Comparison of ENCODE assay signal across 11 cellular contexts in the genomic region with DNA sequence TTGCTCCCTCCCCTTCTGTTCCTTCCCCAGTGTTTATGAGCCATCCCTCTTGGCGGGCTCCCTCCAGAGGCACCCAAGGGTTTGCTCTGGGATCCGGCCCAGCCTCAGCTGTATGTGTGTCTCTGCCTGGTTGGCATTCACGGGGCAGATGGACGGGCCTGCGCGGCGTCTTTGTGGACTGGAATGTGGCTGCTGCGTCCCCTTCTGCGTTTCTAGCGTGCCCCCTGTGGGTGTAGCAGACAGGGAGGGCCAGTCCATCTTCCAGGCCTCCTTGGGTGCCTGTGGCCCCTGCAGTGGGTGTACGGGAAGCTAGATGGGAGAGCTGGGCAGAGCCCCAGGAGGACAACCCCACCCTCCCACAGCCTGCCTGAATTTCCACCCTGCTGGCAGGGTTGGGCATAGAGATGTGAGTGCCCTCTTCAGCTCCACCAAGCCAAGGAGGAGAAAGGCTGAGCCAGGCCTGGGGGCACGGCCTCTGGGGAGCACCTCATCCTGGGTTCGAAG. TPM values are rescaled to one million over a fixed set of nuclear protein-coding genes. Genes with fewer than 3 reads are reported as not detected.
DNase-seq lines count a peak whose midpoint lies in the region; ATAC-seq lines count a peak whose summit lies in the region.
"Had no signal": no experiment of that assay in that cellular context is flagged by ENCODE, and none has a peak within 500 bp of the region (broad histone marks: within the 10 kb centered on the region; RNA-seq: fewer than 3 reads in every experiment).

No MANE protein-coding gene starts in this region.

- no peak for ATAC-seq in T-helper 17 cell
- peak; percentile 22 for ATAC-seq in esophagus mucosa
- ATAC-seq in naive thymus-derived CD4-positive, alpha-beta T cell: no peak
- ATAC-seq: stimulated activated naive CD8-positive, alpha-beta T cell treated with anti-CD3 and anti-CD28 coated beads, Interleukin-15, Interleukin-2, amounts not matched to agents 100 U/mL and 50 U/mL, for 24 hours had no signal

- H3K4me3 ChIP-seq in naive thymus-derived CD4-positive, alpha-beta T cell (ENCODE audit: low read length): no peak overlapping the region

- DNase-seq in T-helper 17 cell (no peak), superior temporal gyrus (ENCODE audit: extremely low spot score) (peak; percentile 66), HT-29 (ENCODE audit: low spot score) (no peak), UCSD-AML1 (lab: John Stamatoyannopoulos, UW; ENCODE audit: unreplicated experiment) (no peak)
- peak in 1 of 9 donors; percentile 7 for DNase-seq in naive thymus-derived CD4-positive, alpha-beta T cell
- DNase-seq in activated naive CD4-positive, alpha-beta T cell (lab: John Stamatoyannopoulos, UW): no peak
- DNase-seq: amniotic stem cell; Kasumi-1; stimulated activated CD4-positive, alpha-beta T cell treated with anti-CD3 and anti-CD28 coated beads, Interleukin-2, amount 100 ng/mL, for 24 hours; stimulated activated naive CD8-positive, alpha-beta T cell treated with anti-CD3 and anti-CD28 coated beads, Interleukin-15, Interleukin-2, amounts not matched to agents 100 U/mL and 50 U/mL, for 24 hours had no signal

- peaks cover 2% of the 10 kb centered on the region for H3K36me3 Mint-ChIP-seq in T-helper 17 cell (ENCODE audit: low read depth)
- no peaks in the 10 kb centered on the region for H3K36me3 Mint-ChIP-seq in naive thymus-derived CD4-positive, alpha-beta T cell

- peaks cover 46% of the 10 kb centered on the region for H3K27me3 Mint-ChIP-seq in T-helper 17 cell
- H3K27me3 Mint-ChIP-seq in naive thymus-derived CD4-positive, alpha-beta T cell: peaks cover 37 to 61% (median 42%) of the 10 kb centered on the region in 5 donors

- H3K27ac Mint-ChIP-seq in T-helper 17 cell: no peak overlapping the region
- peak overlapping the region in 1 of 9 donors; percentile 37 for H3K27ac Mint-ChIP-seq in naive thymus-derived CD4-positive, alpha-beta T cell

- H3K36me3 ChIP-seq in naive thymus-derived CD4-positive, alpha-beta T cell (ENCODE audit: control insufficient read depth in 2 of 3, insufficient read depth in 3 of 3, low read length in 3 of 3): no peaks in the 10 kb centered on the region

- H3K27ac ChIP-seq in naive thymus-derived CD4-positive, alpha-beta T cell (ENCODE audit: low read depth, low read length): no peak overlapping the region

- intact Hi-C loops in naive thymus-derived CD4-positive, alpha-beta T cell (cut with micrococcal nuclease): no loop called here

- CTCF ChIA-PET in naive thymus-derived CD4-positive, alpha-beta T cell (lab: Charles Lee): no interaction called here

- H3K27me3 ChIP-seq in naive thymus-derived CD4-positive, alpha-beta T cell (ENCODE audit: control insufficient read depth in 2 of 2, insufficient read depth in 2 of 2, low read length in 2 of 2): peaks cover 0 to 19% of the 10 kb centered on the region in 2 donors

- H3K4me3 Mint-ChIP-seq in T-helper 17 cell: peak overlapping the region; percentile 86
- peak overlapping the region in 6 of 10 donors; percentile 6 to 83 (median 48) for H3K4me3 Mint-ChIP-seq in naive thymus-derived CD4-positive, alpha-beta T cell

- no peaks in the 10 kb centered on the region for H3K9me3 ChIP-seq in T-helper 17 cell (ENCODE audit: control insufficient read depth, low read length, poor library complexity, severe bottlenecking)
- H3K9me3 ChIP-seq in naive thymus-derived CD4-positive, alpha-beta T cell (ENCODE audit: control insufficient read depth in 2 of 3, low read length in 3 of 3): no peaks in the 10 kb centered on the region

- POLR2A ChIA-PET in naive thymus-derived CD4-positive, alpha-beta T cell (lab: Charles Lee): no interaction called here

- H3K4me1 Mint-ChIP-seq in T-helper 17 cell: peaks cover 4% of the 10 kb centered on the region
- peaks cover 0 to 16% (median 9%) of the 10 kb centered on the region in 7 donors for H3K4me1 Mint-ChIP-seq in naive thymus-derived CD4-positive, alpha-beta T cell

- no peaks in the 10 kb centered on the region for H3K4me1 ChIP-seq in naive thymus-derived CD4-positive, alpha-beta T cell (ENCODE audit: control insufficient read depth in 2 of 2, insufficient read depth in 2 of 2, low read length in 2 of 2)

- H3K9me3 Mint-ChIP-seq in naive thymus-derived CD4-positive, alpha-beta T cell: peaks cover 0 to 3% (median 0%) of the 10 kb centered on the region in 11 donors

RNA-seq across cellular contexts. Expression of a gene that starts 15.7 kb away (rescaled TPM):
- total RNA-seq in T-helper 17 cell: 1 to 10 TPM; 1.5 to 1.7 TPM
- 101 TPM for total RNA-seq in esophagus mucosa
- total RNA-seq in naive thymus-derived CD4-positive, alpha-beta T cell: 1 to 10 TPM in 2 of 5 experiments, under 1 TPM in 3; 0.35 to 4.5 (median 0.90) TPM
- under 1 TPM in 1 of 2 donors, not detected in 1; 0.08 TPM for polyA plus RNA-seq in naive thymus-derived CD4-positive, alpha-beta T cell
- total RNA-seq in HT-29 (2014; rRNA removed; shearing (Covaris generic)): 9.9 and 12.3 TPM in 2 replicates
